ENCODE assay signal across 1 cellular context in genomic region chr4:123471655-123472054, GRCh38.
TF ChIP-seq lines count a peak whose summit lies in the region.

No MANE protein-coding gene starts in this region.

TF ChIP-seq in H1, 55 proteins besides CTCF, POLR2A, EP300 and RAD21:
- TF ChIP-seq CHD7 (IDR thresholded peaks at IDR 0.05; ENCODE audit: insufficient replicate concordance, low read length) (no peak), SIN3A (conservative IDR thresholded peaks at IDR 0.05 in 1 of 2, IDR thresholded peaks at IDR 0.05 in 1 of 2; ENCODE audit: low read depth in 1 of 2, low read length in 2 of 2) (no peak), ZNF274 (IDR thresholded peaks at IDR 0.05; ENCODE audit: borderline replicate concordance, extremely low read depth, low read length) (no peak), CREB1 (IDR thresholded peaks at IDR 0.05) (no peak), SIX5 (IDR thresholded peaks at IDR 0.05; ENCODE audit: low read depth, low read length) (no peak), E2F6 (IDR thresholded peaks at IDR 0.05) (no peak), USF2 (IDR thresholded peaks at IDR 0.05; ENCODE audit: low read length) (no peak), CHD2 (IDR thresholded peaks at IDR 0.05; ENCODE audit: low read length) (no peak), TBP (IDR thresholded peaks at IDR 0.05; ENCODE audit: low read depth, low read length) (no peak), FOSL1 (IDR thresholded peaks at IDR 0.05; ENCODE audit: insufficient read depth, low read depth, low read length) (no peak), JUND (IDR thresholded peaks at IDR 0.05; ENCODE audit: low read length) (no peak), NRF1 (IDR thresholded peaks at IDR 0.05; ENCODE audit: low read depth, low read length) (no peak), SP2 (IDR thresholded peaks at IDR 0.05; ENCODE audit: low read length) (no peak)
TF ChIP-seq in H1: peak in this region for 0.
